ENCODE assay signal across 9 cellular contexts in the genomic region with DNA sequence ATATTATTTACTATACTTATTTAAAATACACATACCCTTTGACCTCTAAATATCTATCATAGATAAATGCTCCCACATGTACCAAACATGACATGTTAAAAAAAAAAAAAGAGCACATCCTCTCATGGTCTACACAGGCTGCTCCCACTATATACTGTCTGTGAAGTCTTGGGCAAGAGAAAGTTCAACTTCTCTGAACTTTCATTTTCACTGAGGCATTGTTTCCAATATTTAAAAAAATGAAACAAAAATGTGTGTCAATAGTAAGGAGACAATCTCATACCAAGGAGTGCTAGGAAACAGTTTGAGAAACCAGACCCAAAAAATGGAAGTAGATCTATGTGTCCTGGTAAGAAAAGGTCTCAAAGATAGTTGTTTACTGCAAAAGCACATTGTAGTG. TPM values are rescaled to one million over a fixed set of nuclear protein-coding genes. Genes with fewer than 3 reads are reported as not detected.
DNase-seq lines count a peak whose midpoint lies in the region; ATAC-seq and TF ChIP-seq lines count a peak whose summit lies in the region.
"Had no signal": no experiment of that assay in that cellular context is flagged by ENCODE, and none has a peak within 500 bp of the region (broad histone marks: within the 10 kb centered on the region; RNA-seq: fewer than 3 reads in every experiment).

No MANE protein-coding gene starts in this region.

- H3K4me3 ChIP-seq in AG10803 (ENCODE audit: low read length) (no peak overlapping the region), adipocyte (ENCODE audit: low read length) (peak overlapping the region; percentile 69), vagina (no peak overlapping the region)

- H3K36me3 ChIP-seq in adipocyte (ENCODE audit: control insufficient read depth, insufficient read depth, low read length, severe bottlenecking) (no peaks in the 10 kb centered on the region), vagina (no peaks in the 10 kb centered on the region)

- intact Hi-C loops in vagina (cut with DNase I) = no loop called here

- peaks cover 34% of the 10 kb centered on the region for H3K4me1 ChIP-seq in adipocyte (ENCODE audit: control insufficient read depth, insufficient read depth, low read length)
- H3K4me1 ChIP-seq in vagina = peaks cover 29% of the 10 kb centered on the region

- H3K9me3 ChIP-seq in adipocyte (ENCODE audit: control insufficient read depth, low read length) (no peaks in the 10 kb centered on the region), vagina (no peaks in the 10 kb centered on the region)

- H3K27ac ChIP-seq in vagina = no peak overlapping the region

- TF ChIP-seq POLR2A in vagina (IDR thresholded peaks at IDR 0.05) = no peak

- H3K9ac ChIP-seq in adipocyte (ENCODE audit: low read length) = peak overlapping the region; percentile 58

- TF ChIP-seq CTCF in AG10803 (conservative IDR thresholded peaks at IDR 0.05; ENCODE audit: low read length) (no peak), vagina (IDR thresholded peaks at IDR 0.05) (no peak)

- H3K27me3 ChIP-seq in adipocyte (replicated peaks; ENCODE audit: control insufficient read depth, insufficient read depth, low read length) (no peaks in the 10 kb centered on the region), vagina (no peaks in the 10 kb centered on the region)

- ATAC-seq in GM19043 (IDR thresholded peaks at IDR 0.05; ENCODE audit: low read depth, unreplicated experiment) (peak; percentile 67), HG03066 (IDR thresholded peaks at IDR 0.05; ENCODE audit: low read depth, unreplicated experiment) (peak; percentile 71)

- peak; percentile 28 for DNase-seq in AG10803 (ENCODE audit: low read depth)
- DNase-seq in adipocyte (ENCODE audit: low read depth) = peak; percentile 76
- no peak for DNase-seq in islet precursor cell
- no peak for DNase-seq in NCI-H1930 (lab: John Stamatoyannopoulos, UW)
- no peak for DNase-seq in UCSD-AML1 (lab: John Stamatoyannopoulos, UW; ENCODE audit: unreplicated experiment)
- no peak for DNase-seq in vagina (ENCODE audit: extremely low spot score in 2 of 2)
- DNase-seq: stimulated activated CD4-positive, alpha-beta T cell treated with anti-CD3 and anti-CD28 coated beads, Interleukin-15, amount 100 ng/mL, for 24 hours had no signal

RNA-seq across cellular contexts. Expression of a gene that starts 29.3 kb away (rescaled TPM):
- 61.1 TPM for total RNA-seq in vagina

Comparison
In these comparisons a context has a peak if more than half of its experiments do, and no peak if none do; other contexts are left out.
1. DNase-seq: peak in AG10803 (single experiment) and adipocyte (single experiment); none in islet precursor cell (single experiment), NCI-H1930 (0 of 2), UCSD-AML1 (single experiment) and vagina (0 of 2).